21 cellular contexts compared by ENCODE assay signal in the genomic region with DNA sequence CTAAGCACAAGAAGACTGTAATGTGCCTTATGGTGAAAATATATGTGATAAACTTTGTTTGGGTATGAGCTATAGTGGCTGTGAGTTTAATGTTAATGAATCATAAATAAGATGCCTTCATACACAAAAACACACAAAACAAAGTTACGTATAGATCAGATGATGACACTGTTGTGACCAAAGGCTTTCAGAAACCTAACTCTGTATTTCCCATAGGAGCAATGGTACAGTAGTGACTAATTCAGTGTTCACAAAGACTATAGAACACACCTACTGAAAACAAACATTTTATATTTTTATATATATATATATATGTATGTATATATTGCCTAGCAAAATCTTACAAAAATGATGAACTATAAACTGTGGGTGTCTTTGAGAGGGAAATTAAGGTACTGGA.
A peak's percentile ranks its signal among the peaks of the same experiment; 100 is the strongest.
DNase-seq lines count a peak whose midpoint lies in the region; ATAC-seq, FAIRE-seq and TF ChIP-seq lines count a peak whose summit lies in the region.
"Had no signal": no experiment of that assay in that cellular context is flagged by ENCODE, and none has a peak within 500 bp of the region (broad histone marks: within the 10 kb centered on the region; RNA-seq: fewer than 3 reads in every experiment).

No MANE protein-coding gene starts in this region.

- ATAC-seq in HCT116, result no peak

- CTCF ChIA-PET in HCT116 (lab: Charles Lee), result no interaction called here

- H3K36me3 ChIP-seq in ACC112 (ENCODE audit: insufficient read depth, low read length) (no peaks in the 10 kb centered on the region), HCT116 (ENCODE audit: control insufficient read depth in 1 of 2, insufficient read depth in 2 of 2, low read length in 2 of 2) (no peaks in the 10 kb centered on the region), bronchial epithelial cell (ENCODE audit: control insufficient read depth, insufficient read depth, low read length) (no peaks in the 10 kb centered on the region), smooth muscle cell (ENCODE audit: low read depth) (no peaks in the 10 kb centered on the region), Karpas-422 (ENCODE audit: insufficient read depth, low read length) (no peaks in the 10 kb centered on the region), breast epithelium (no peaks in the 10 kb centered on the region)
- H3K36me3 ChIP-seq: BE2C, BLaER1 had no signal

- FAIRE-seq in bronchial epithelial cell (lab: Jason Lieb, UNC), result no peak
- FAIRE-seq: G401.6, GM12891 had no signal

- TF ChIP-seq POLR2A in HCT116 (IDR thresholded peaks at IDR 0.05; ENCODE audit: borderline replicate concordance, extremely low read depth, insufficient read depth, insufficient read length) (no peak), breast epithelium (IDR thresholded peaks at IDR 0.05) (no peak)

- H3K4me1 ChIP-seq in ACC112 (ENCODE audit: control insufficient read depth, insufficient read depth, low read length, unreplicated experiment) (no peaks in the 10 kb centered on the region), HCT116 (ENCODE audit: control insufficient read depth in 1 of 2, insufficient read depth in 2 of 2, low read length in 2 of 2) (0 out of 4 replicates have a peak, but pooled peaks cover 0 to 4% of the 10 kb centered on the region in 2 experiments), smooth muscle cell (ENCODE audit: low read depth) (peaks cover 9% of the 10 kb centered on the region), Karpas-422 (ENCODE audit: low read length) (no peaks in the 10 kb centered on the region), breast epithelium (no peaks in the 10 kb centered on the region)
- H3K4me1 ChIP-seq: BLaER1 had no signal

- DNase-seq in HCT116 (ENCODE audit: low read depth, low spot score), result no peak
- DNase-seq in bronchial epithelial cell (ENCODE audit: low read depth), result peak; percentile 50
- no peak for DNase-seq in smooth muscle cell (lab: John Stamatoyannopoulos, UW; ENCODE audit: unreplicated experiment)
- DNase-seq in LoVo (ENCODE audit: low spot score), result no peak
- DNase-seq in activated naive CD4-positive, alpha-beta T cell treated with Interleukin-2 at 50 U/mL for 16 hours, result no peak
- no peak for DNase-seq in Karpas-422
- no peak for DNase-seq in breast epithelium (ENCODE audit: low spot score in 2 of 2)
- DNase-seq: 8988T; ACHN; BE2C; C1 segment of cervical spinal cord; CD4-positive, alpha-beta memory T cell; CD4-positive, CD25-positive, alpha-beta regulatory T cell; CD8-positive, alpha-beta memory T cell; COR-L47; DMS79 treated with DMSO at 0.1 percent for 48 hours; GF-D8 had no signal

- TF ChIP-seq RAD21 in HCT116 (IDR thresholded peaks at IDR 0.05; ENCODE audit: low read depth), result no peak

- no peaks in the 10 kb centered on the region for H3K9me3 ChIP-seq in HCT116 (ENCODE audit: control insufficient read depth in 1 of 2, insufficient read depth in 1 of 2, low read depth in 1 of 2, low read length in 2 of 2)
- no peaks in the 10 kb centered on the region for H3K9me3 ChIP-seq in smooth muscle cell (replicated peaks; ENCODE audit: low read depth)
- no peaks in the 10 kb centered on the region for H3K9me3 ChIP-seq in Karpas-422 (ENCODE audit: low read length)
- no peaks in the 10 kb centered on the region for H3K9me3 ChIP-seq in breast epithelium
- H3K9me3 ChIP-seq: BE2C, BLaER1 had no signal

- intact Hi-C loops in HCT116 (cut with micrococcal nuclease), result loop anchor here (10.0 kb wide), 1 partner anchor 998 kb away; no protein-coding TSS in a partner anchor
- intact Hi-C loops in breast epithelium (cut with DNase I; ENCODE audit: low total_unique reads), result no loop called here

- POLR2A ChIA-PET in HCT116 (lab: Charles Lee), result no interaction called here

- RAD21 ChIA-PET in HCT116 (lab: Charles Lee; ENCODE audit: low non-redundant PET in 1 of 2, low total read pairs in 2 of 2, uncharacterized antibody in 2 of 2, unreplicated experiment in 2 of 2), result no interaction called here

- H3K27me3 ChIP-seq in ACC112 (ENCODE audit: insufficient read depth, low read length), result no peaks in the 10 kb centered on the region
- no peaks in the 10 kb centered on the region for H3K27me3 ChIP-seq in HCT116 (ENCODE audit: insufficient read depth, low read length)
- no peaks in the 10 kb centered on the region for H3K27me3 ChIP-seq in bronchial epithelial cell (ENCODE audit: control insufficient read depth, insufficient read depth, low read length)
- no peaks in the 10 kb centered on the region for H3K27me3 ChIP-seq in smooth muscle cell (ENCODE audit: low read depth)
- H3K27me3 ChIP-seq in Karpas-422 (ENCODE audit: low read length), result no peaks in the 10 kb centered on the region
- H3K27me3 ChIP-seq in breast epithelium, result no peaks in the 10 kb centered on the region
- H3K27me3 ChIP-seq: BE2C, BLaER1 had no signal

- H3K79me2 ChIP-seq in ACC112 (ENCODE audit: control insufficient read depth, insufficient read depth, low read length, unreplicated experiment) (no peaks in the 10 kb centered on the region), HCT116 (ENCODE audit: insufficient read depth, low read length) (no peaks in the 10 kb centered on the region), smooth muscle cell (ENCODE audit: low read depth) (no peaks in the 10 kb centered on the region), Karpas-422 (ENCODE audit: low read length) (no peaks in the 10 kb centered on the region)

- WGBS in smooth muscle cell (ENCODE audit: low lambda C conversion rate), result 87% methylated on average over 1 of the region's 1 CpG

- no peaks in the 10 kb centered on the region for H3F3A ChIP-seq in smooth muscle cell (ENCODE audit: low read depth)

- no TSS peak for BruUV-seq in HCT116 (replicated peaks; lab: Mats Ljungman, UMichigan)

- H3K9me2 ChIP-seq in HCT116 (ENCODE audit: insufficient read depth), result no peaks in the 10 kb centered on the region
- H3K9me2 ChIP-seq in Karpas-422 (replicated peaks; ENCODE audit: insufficient read depth, low read length), result no peaks in the 10 kb centered on the region

- H3K9ac ChIP-seq in HCT116 (ENCODE audit: low read length), result no peak overlapping the region
- H3K9ac ChIP-seq in smooth muscle cell (ENCODE audit: low read depth), result no peak overlapping the region
- no peak overlapping the region for H3K9ac ChIP-seq in Karpas-422 (ENCODE audit: low read length)
- H3K9ac ChIP-seq: BLaER1 had no signal

- H3K4me2 ChIP-seq in HCT116 (ENCODE audit: low read length) (no peak overlapping the region), smooth muscle cell (no peak overlapping the region), Karpas-422 (ENCODE audit: low read depth, low read length, poor library complexity, severe bottlenecking) (no peak overlapping the region)
- H3K4me2 ChIP-seq: BLaER1 had no signal

- H2AFZ ChIP-seq in ACC112 (ENCODE audit: low read length, unreplicated experiment) (peak overlapping the region; percentile 62), HCT116 (ENCODE audit: low read depth, low read length, poor library complexity, severe bottlenecking) (peak overlapping the region; percentile 43), smooth muscle cell (ENCODE audit: low read depth) (peak overlapping the region; percentile 45), Karpas-422 (ENCODE audit: low read length) (no peak overlapping the region)

- H3K27ac ChIP-seq in ACC112 (ENCODE audit: low read depth, low read length) (no peak overlapping the region), HCT116 (ENCODE audit: low read depth, low read length) (no peak overlapping the region), smooth muscle cell (ENCODE audit: low read depth) (no peak overlapping the region), Karpas-422 (ENCODE audit: low read length) (no peak overlapping the region), breast epithelium (no peak overlapping the region)
- H3K27ac ChIP-seq: BLaER1 had no signal

- H3K4me3 ChIP-seq in ACC112 (ENCODE audit: low read depth, low read length) (no peak overlapping the region), HCT116 (replicated peaks in 1 of 2; ENCODE audit: low read depth in 1 of 2, low read length in 2 of 2) (no peak overlapping the region), bronchial epithelial cell (ENCODE audit: low read depth, low read length) (no peak overlapping the region), smooth muscle cell (no peak overlapping the region), Karpas-422 (ENCODE audit: low read length) (no peak overlapping the region), breast epithelium (no peak overlapping the region)
- H3K4me3 ChIP-seq: BLaER1 had no signal

- no peaks in the 10 kb centered on the region for H4K20me1 ChIP-seq in HCT116 (ENCODE audit: insufficient read depth)
- H4K20me1 ChIP-seq in smooth muscle cell (ENCODE audit: low read depth), result no peaks in the 10 kb centered on the region
- H4K20me1 ChIP-seq in Karpas-422 (ENCODE audit: insufficient read depth, low read depth, low read length), result no peaks in the 10 kb centered on the region
- H4K20me1 ChIP-seq: BLaER1 had no signal

- TF ChIP-seq CTCF in HCT116 (IDR thresholded peaks at IDR 0.05 in 2 of 3, conservative IDR thresholded peaks at IDR 0.05 in 1 of 3; ENCODE audit: borderline replicate concordance in 1 of 3, insufficient read depth in 1 of 3, low read depth in 2 of 3, low read length in 2 of 3), result no peak
- no peak for TF ChIP-seq CTCF in bronchial epithelial cell (IDR thresholded peaks at IDR 0.05; ENCODE audit: insufficient read depth, low read length, severe bottlenecking)
- TF ChIP-seq CTCF in smooth muscle cell (IDR thresholded peaks at IDR 0.05; ENCODE audit: borderline replicate concordance, insufficient read depth, poor library complexity, severe bottlenecking), result no peak
- no peak for TF ChIP-seq CTCF in breast epithelium (IDR thresholded peaks at IDR 0.05)

TF ChIP-seq in HCT116, 20 proteins besides CTCF, POLR2A, EP300 and RAD21 (continues in another document):
- TF ChIP-seq YY1 (IDR thresholded peaks at IDR 0.05; ENCODE audit: extremely low read depth, insufficient replicate concordance, low read depth, low read length), result no peak
- no peak for TF ChIP-seq FOSL1 (IDR thresholded peaks at IDR 0.05; ENCODE audit: low read depth)
- no peak for TF ChIP-seq EGR1 (IDR thresholded peaks at IDR 0.05; ENCODE audit: low read depth)
